5 cellular contexts compared by ENCODE assay signal in genomic region chr7:141537906-141538305, GRCh38.
"Had no signal": no experiment of that assay in that cellular context is flagged by ENCODE, and none has a peak within 500 bp of the region (broad histone marks: within the 10 kb centered on the region; RNA-seq: fewer than 3 reads in every experiment).

No MANE protein-coding gene starts in this region.

- ATAC-seq: HepG2, K562 had no signal

- H3K4me3 ChIP-seq: K562 had no signal

- H3K27ac ChIP-seq: HL-60 had no signal

- DNase-seq: IMR-90, KBM-7 had no signal
